Comparison of ENCODE assay signal across 27 cellular contexts in the genomic region with DNA sequence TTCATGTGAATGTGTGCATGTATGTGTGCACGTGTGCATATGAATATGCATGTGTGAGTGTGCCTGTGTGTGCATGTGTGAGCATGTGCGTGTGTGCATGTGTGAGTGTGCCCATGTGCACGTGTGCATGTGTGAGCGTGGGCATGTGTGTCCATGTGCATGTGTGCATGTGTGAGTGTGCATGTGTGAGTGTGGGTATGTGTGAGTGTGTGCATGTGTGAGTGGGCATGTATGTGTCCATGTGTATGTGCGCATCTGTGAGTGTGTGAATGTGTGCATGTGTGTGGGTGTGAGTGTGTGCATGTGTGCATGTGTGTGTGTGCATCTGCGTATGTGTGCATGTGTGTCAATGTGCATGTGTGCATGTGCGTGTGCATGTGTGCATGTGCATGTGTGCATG.
"Had no signal": no experiment of that assay in that cellular context is flagged by ENCODE, and none has a peak within 500 bp of the region (broad histone marks: within the 10 kb centered on the region; RNA-seq: fewer than 3 reads in every experiment).

No MANE protein-coding gene starts in this region.

- H3K4me1 ChIP-seq: Peyer's patch, SJCRH30 had no signal

- H3K9me3 ChIP-seq: Peyer's patch, SJCRH30, SK-N-SH had no signal

- H3K27ac ChIP-seq: brain microvascular endothelial cell, KMS-11, Peyer's patch, RWPE1, SJCRH30, VCaP had no signal

- H3K4me1 Mint-ChIP-seq: activated CD4-positive, alpha-beta T cell treated with anti-CD3 and anti-CD28 coated beads for 36 hours; activated naive CD8-positive, alpha-beta T cell treated with anti-CD3 and anti-CD28 coated beads, Interleukin-2, amount 50 U/mL, for 24 hours had no signal

- H3K9ac ChIP-seq: KMS-11, SK-N-SH had no signal

- H3K27me3 Mint-ChIP-seq: activated CD4-positive, alpha-beta T cell treated with anti-CD3 and anti-CD28 coated beads for 36 hours; activated naive CD8-positive, alpha-beta T cell treated with anti-CD3 and anti-CD28 coated beads, Interleukin-2, amount 50 U/mL, for 24 hours had no signal

- DNase-seq: activated CD4-positive, alpha-beta T cell treated with anti-CD3 and anti-CD28 coated beads for 36 hours; activated CD8-positive, alpha-beta memory T cell treated with anti-CD3 and anti-CD28 coated beads for 24 hours; activated effector memory CD4-positive, alpha-beta T cell treated with anti-CD3 and anti-CD28 coated beads, Interleukin-2, amount 50 U/mL, for 16 hours; activated naive CD4-positive, alpha-beta T cell treated with Interleukin-2 at 50 U/mL for 16 hours; activated naive CD8-positive, alpha-beta T cell treated with anti-CD3 and anti-CD28 coated beads, Interleukin-2, amount 50 U/mL, for 24 hours; activated T-cell treated with anti-CD3 and anti-CD28 coated beads, Interleukin-2, amount 50 U/mL, for 4 hours; amniotic stem cell; brain microvascular endothelial cell; cerebellar nuclear complex; MV-4-11; NCI-H1092 treated with DMSO at 0.1 percent for 48 hours; NCI-H1417 treated with DMSO at 0.1 percent for 48 hours; NCI-H1694; NCI-H2081; NCI-H510A treated with DMSO at 0.1 percent for 48 hours; NCI-H69; NK-92 treated with Interleukin-12 subunit alpha and Interleukin-12 subunit beta, amount 100 ng/mL, for 24 hours; Peyer's patch; Right ventricle myocardium superior; SJCRH30; SK-N-SH; T-helper 1 cell had no signal

- H3K4me2 ChIP-seq: KMS-11, SK-N-SH had no signal

- H3K4me3 ChIP-seq: Peyer's patch, SJCRH30 had no signal

- H3K27me3 ChIP-seq: Peyer's patch, SJCRH30 had no signal

- H3K27ac Mint-ChIP-seq: activated CD4-positive, alpha-beta T cell treated with anti-CD3 and anti-CD28 coated beads for 36 hours; activated naive CD4-positive, alpha-beta T cell treated with anti-CD3 and anti-CD28 coated beads, Interleukin-2, amount 50 U/mL, for 72 hours; activated naive CD8-positive, alpha-beta T cell treated with anti-CD3 and anti-CD28 coated beads, Interleukin-2, amount 50 U/mL, for 24 hours had no signal

- H3K4me3 Mint-ChIP-seq: activated CD4-positive, alpha-beta T cell treated with anti-CD3 and anti-CD28 coated beads for 36 hours; activated naive CD8-positive, alpha-beta T cell treated with anti-CD3 and anti-CD28 coated beads, Interleukin-2, amount 50 U/mL, for 24 hours; activated T-cell treated with anti-CD3 and anti-CD28 coated beads, Interleukin-2, amount 50 U/mL, for 4 hours had no signal

- FAIRE-seq: astrocyte had no signal

- H3K36me3 ChIP-seq: brain microvascular endothelial cell, Peyer's patch, SJCRH30 had no signal

- ATAC-seq: activated CD4-positive, alpha-beta T cell treated with anti-CD3 and anti-CD28 coated beads for 36 hours; activated naive CD4-positive, alpha-beta T cell treated with anti-CD3 and anti-CD28 coated beads, Interleukin-2, amount 50 U/mL, for 72 hours; activated naive CD8-positive, alpha-beta T cell treated with anti-CD3 and anti-CD28 coated beads, Interleukin-2, amount 50 U/mL, for 24 hours; activated T-cell treated with anti-CD3 and anti-CD28 coated beads, Interleukin-2, amount 50 U/mL, for 4 hours had no signal
